In the genomic region with DNA sequence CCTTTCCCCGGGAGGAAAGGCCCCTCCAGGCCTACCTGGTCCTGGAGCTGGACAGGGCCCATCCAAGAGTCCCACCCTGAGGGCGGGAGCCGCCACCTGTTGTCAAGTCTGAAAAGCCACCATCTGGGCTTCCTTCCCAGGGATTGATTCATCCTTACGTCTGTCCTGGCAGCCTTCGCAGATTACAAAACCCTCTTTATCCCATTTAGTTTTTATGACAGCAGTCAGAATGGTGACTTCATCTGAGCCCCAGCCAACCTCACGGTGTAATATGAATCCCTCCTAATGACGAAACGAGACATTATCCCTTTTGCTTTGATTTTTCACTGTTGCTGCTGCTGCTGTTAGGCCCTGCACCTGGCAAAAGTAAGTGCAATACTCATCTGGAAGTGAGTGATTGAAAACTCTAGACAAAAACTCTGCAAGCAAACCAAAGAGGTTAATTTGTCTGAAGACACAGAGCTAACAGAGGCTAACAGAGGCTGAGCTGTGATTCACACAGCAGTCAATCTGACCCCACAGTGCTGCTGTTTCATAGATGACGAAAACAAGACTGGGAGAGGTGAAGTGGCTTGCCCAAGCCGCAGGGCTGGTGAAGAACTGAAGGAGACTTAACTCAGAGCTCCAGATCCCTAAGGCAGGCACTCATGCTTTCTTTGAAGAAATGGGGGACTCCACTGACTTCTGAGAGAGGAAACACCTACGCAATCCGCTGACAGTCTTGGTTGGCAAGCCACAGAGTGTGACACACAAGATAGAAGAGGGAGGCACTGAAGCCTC, we compare ENCODE assay signal across 8 cellular contexts. TPM values are rescaled to one million over a fixed set of nuclear protein-coding genes. Genes with fewer than 3 reads are reported as not detected.
DNase-seq lines count a peak whose midpoint lies in the region; ATAC-seq and TF ChIP-seq lines count a peak whose summit lies in the region.

No MANE protein-coding gene starts in this region.

- WGBS in mammary epithelial cell (ENCODE audit: low coverage, missing lambda C conversion rate), result under 1% methylated on average over 12 of the region's 12 CpGs

- in situ Hi-C loops in mammary epithelial cell (cut with MboI; ENCODE audit: low sequenced_read_pairs in 2 of 2), result loop anchor here in 1 of 2 donors (5.0 kb wide), 1 partner anchor 133 kb away; a partner anchor contains a TSS

- peak in 1 of 2 donors; percentile 21 for TF ChIP-seq CTCF in mammary epithelial cell (conservative IDR thresholded peaks at IDR 0.05 in 1 of 2, IDR thresholded peaks at IDR 0.05 in 1 of 2; ENCODE audit: extremely low read depth in 1 of 2, insufficient read depth in 1 of 2, low read depth in 1 of 2, low read length in 2 of 2)

- peaks cover 47% of the 10 kb centered on the region for H3K4me1 ChIP-seq in mammary epithelial cell (ENCODE audit: insufficient read depth, low read length)

- no peaks in the 10 kb centered on the region for H3K9me3 ChIP-seq in mammary epithelial cell (replicated peaks; ENCODE audit: insufficient read depth, low read length)

- peak; percentile 92 for DNase-seq in H4 (ENCODE audit: low spot score)
- DNase-seq in NCI-H446 (lab: John Stamatoyannopoulos, UW), result peak; percentile 79 to 93
- peak; percentile 98 for DNase-seq in mammary epithelial cell
- peak; percentile 94 for DNase-seq in myocyte (ENCODE audit: low read depth)
- DNase-seq in HuH-7.5 (ENCODE audit: low spot score), result no peak
- DNase-seq in stimulated activated CD4-positive, alpha-beta T cell treated with anti-CD3 and anti-CD28 coated beads, Interleukin-4, amount 100 ng/mL, for 24 hours, result no peak

- no peak overlapping the region for H3K4me3 ChIP-seq in mammary epithelial cell (replicated peaks in 1 of 3; ENCODE audit: insufficient read depth in 1 of 3, low read depth in 2 of 3, low read length in 3 of 3)

- dilution Hi-C loops in mammary epithelial cell (cut with HindIII; ENCODE audit: low sequenced_read_pairs), result no loop called here

- H3K27me3 ChIP-seq in mammary epithelial cell (ENCODE audit: insufficient read depth, low read length), result no peaks in the 10 kb centered on the region

- H4K20me1 ChIP-seq in mammary epithelial cell (ENCODE audit: insufficient read depth, low read length), result no peaks in the 10 kb centered on the region

- no peaks in the 10 kb centered on the region for H3K79me2 ChIP-seq in mammary epithelial cell (ENCODE audit: insufficient read depth, low read length)

- H2AFZ ChIP-seq in mammary epithelial cell (ENCODE audit: low read depth, low read length), result peak overlapping the region; percentile 46

- CTCF ChIA-PET in mammary epithelial cell (lab: Charles Lee; ENCODE audit: low non-redundant PET), result interaction anchor here (0.5 to 1.0 kb wide), 2 partner anchors 90 to 256 kb away, joined by 3 to 5 read pairs; no protein-coding TSS in a partner anchor

- H3K4me2 ChIP-seq in mammary epithelial cell (ENCODE audit: insufficient read depth, low read depth, low read length), result peak overlapping the region; percentile 54

- H3K36me3 ChIP-seq in mammary epithelial cell (ENCODE audit: insufficient read depth, low read length), result no peaks in the 10 kb centered on the region

- H3K27ac ChIP-seq in mammary epithelial cell (ENCODE audit: insufficient read depth, low read depth, low read length), result peak overlapping the region; percentile 83

- no peak for ATAC-seq in activated CD4-positive, CD25-positive, alpha-beta regulatory T cell treated with anti-CD3 and anti-CD28 coated beads, Interleukin-2, amount 50 U/mL, for 24 hours
- no peak for ATAC-seq in GM19397 (IDR thresholded peaks at IDR 0.05; ENCODE audit: unreplicated experiment)

- intact Hi-C loops in mammary epithelial cell (cut with micrococcal nuclease), result loop anchor here (1.0 kb wide), 3 partner anchors 25 to 138 kb away; a partner anchor contains a TSS

- H3K9ac ChIP-seq in mammary epithelial cell (ENCODE audit: insufficient read depth, low read length), result peak overlapping the region; percentile 62

- BruUV-seq in mammary epithelial cell (replicated peaks; lab: Mats Ljungman, UMichigan), result no TSS peak

RNA-seq across cellular contexts. Expression of a gene that starts 30.0 kb away (rescaled TPM):
- total RNA-seq in H4 (2014; rRNA removed; shearing (Covaris generic)), result not detected in 2 replicates
- total RNA-seq in mammary epithelial cell (1 to 10 TPM in 1 of 2 donors, not detected in 1; 2.7 TPM), myocyte (not detected in 2 replicates)
- 1.1 TPM for polyA plus RNA-seq in mammary epithelial cell
- not detected for polyA minus RNA-seq in mammary epithelial cell
- polyA plus RNA-seq in myocyte (2012), result 0.23 TPM

RNA-seq across cellular contexts. Expression of a gene that starts 45.3 kb away (rescaled TPM):
- 469 and 852 TPM in 2 replicates for total RNA-seq in H4 (2014; rRNA removed; shearing (Covaris generic))
- total RNA-seq in mammary epithelial cell (1,000 to 10,000 TPM; 1,155 to 2,455 TPM), myocyte (423 and 449 TPM in 2 replicates)
- 2,730 TPM for polyA plus RNA-seq in mammary epithelial cell
- 719 TPM for polyA minus RNA-seq in mammary epithelial cell
- 3,447 TPM for polyA plus RNA-seq in myocyte (2012)

RNA-seq across cellular contexts. Expression of a gene that starts 50.3 kb away (rescaled TPM):
- total RNA-seq in H4 (2014; rRNA removed; shearing (Covaris generic)), result not detected in 2 replicates
- total RNA-seq in mammary epithelial cell (not detected), myocyte (2.5 and 2.9 TPM in 2 replicates)
- 0.34 TPM for polyA plus RNA-seq in mammary epithelial cell
- polyA minus RNA-seq in mammary epithelial cell, result not detected
- 5.7 TPM for polyA plus RNA-seq in myocyte (2012)

RNA-seq across cellular contexts. Expression of a gene that starts 55.1 kb away (rescaled TPM):
- 33.4 and 36.2 TPM in 2 replicates for total RNA-seq in H4 (2014; rRNA removed; shearing (Covaris generic))
- 1 to 10 TPM; 4.3 to 9.9 TPM for total RNA-seq in mammary epithelial cell
- polyA plus RNA-seq in mammary epithelial cell, result 24.2 TPM
- polyA minus RNA-seq in mammary epithelial cell, result not detected
- 757 and 902 TPM in 2 replicates for total RNA-seq in myocyte
- polyA plus RNA-seq in myocyte (2012), result 3,578 TPM

RNA-seq across cellular contexts. Expression of a gene that starts 58.6 kb away (rescaled TPM):
- 5.2 and 5.3 TPM in 2 replicates for total RNA-seq in H4 (2014; rRNA removed; shearing (Covaris generic))
- 10 to 100 TPM in 1 of 2 donors, 1 to 10 TPM in 1; 3.5 to 58.6 TPM for total RNA-seq in mammary epithelial cell
- polyA plus RNA-seq in mammary epithelial cell, result 46.1 TPM
- polyA minus RNA-seq in mammary epithelial cell, result 17.4 TPM
- 7.8 and 10.8 TPM in 2 replicates for total RNA-seq in myocyte
- 22.9 TPM for polyA plus RNA-seq in myocyte (2012)

Comparison
In these comparisons a context has a peak if more than half of its experiments do, and no peak if none do; other contexts are left out.
1. DNase-seq: peak in H4 (single experiment), NCI-H446 (2 of 2), mammary epithelial cell (single experiment) and myocyte (single experiment); none in HuH-7.5 (single experiment) and stimulated activated CD4-positive, alpha-beta T cell treated with anti-CD3 and anti-CD28 coated beads, Interleukin-4, amount 100 ng/mL, for 24 hours (single experiment).